23 cellular contexts compared by ENCODE assay signal in genomic region chr4:175932116-175932515, GRCh38.
"Had no signal": no experiment of that assay in that cellular context is flagged by ENCODE, and none has a peak within 500 bp of the region (broad histone marks: within the 10 kb centered on the region; RNA-seq: fewer than 3 reads in every experiment).

No MANE protein-coding gene starts in this region.

- H3K27ac Mint-ChIP-seq: dendritic cell treated with granulocyte-macrophage colony-stimulating factor and Interleukin-4, amounts not matched to agents 40 ng/mL and 50 ng/mL, for 4 days; effector memory CD8-positive, alpha-beta T cell; endodermal cell; naive thymus-derived CD4-positive, alpha-beta T cell had no signal

- H3K4me3 ChIP-seq: colonic mucosa, esophagus squamous epithelium, gastrocnemius medialis, heart right ventricle, left lung, lower lobe of right lung had no signal

- H3K9me3 Mint-ChIP-seq: dendritic cell treated with granulocyte-macrophage colony-stimulating factor and Interleukin-4, amounts not matched to agents 40 ng/mL and 50 ng/mL, for 4 days; effector memory CD8-positive, alpha-beta T cell; endodermal cell had no signal

- H3K36me3 ChIP-seq: colonic mucosa, esophagus squamous epithelium, gastrocnemius medialis, heart right ventricle, left lung, lower lobe of right lung had no signal

- DNase-seq: colonic mucosa; cortex of kidney; effector CD8-positive, alpha-beta T cell; effector memory CD8-positive, alpha-beta T cell; endodermal cell; erythroblast; esophagus squamous epithelium; foreskin fibroblast; foreskin melanocyte; gastrocnemius medialis; glutamatergic neuron; head of caudate nucleus; heart right ventricle; hippocampal formation; left cardiac atrium; left lung; left ventricle myocardium superior; lower lobe of right lung; mesenchymal stem cell; midbrain; naive thymus-derived CD4-positive, alpha-beta T cell had no signal

- H3K27me3 ChIP-seq: colonic mucosa, esophagus squamous epithelium, gastrocnemius medialis, heart right ventricle, left lung had no signal

- H3K27ac ChIP-seq: colonic mucosa, epithelial cell of prostate, esophagus squamous epithelium, gastrocnemius medialis, heart right ventricle, left lung, lower lobe of right lung had no signal

- H3K4me1 Mint-ChIP-seq: naive thymus-derived CD4-positive, alpha-beta T cell had no signal

- H3K27me3 Mint-ChIP-seq: dendritic cell treated with granulocyte-macrophage colony-stimulating factor and Interleukin-4, amounts not matched to agents 40 ng/mL and 50 ng/mL, for 4 days; effector memory CD8-positive, alpha-beta T cell had no signal

- H3K4me1 ChIP-seq: colonic mucosa, gastrocnemius medialis, heart right ventricle, left lung, lower lobe of right lung had no signal

- H3K36me3 Mint-ChIP-seq: naive thymus-derived CD4-positive, alpha-beta T cell had no signal

- H3K4me3 Mint-ChIP-seq: dendritic cell treated with granulocyte-macrophage colony-stimulating factor and Interleukin-4, amounts not matched to agents 40 ng/mL and 50 ng/mL, for 4 days; effector memory CD8-positive, alpha-beta T cell; endodermal cell; naive thymus-derived CD4-positive, alpha-beta T cell had no signal

- H3K9me3 ChIP-seq: colonic mucosa, gastrocnemius medialis, heart right ventricle, left lung, lower lobe of right lung had no signal
